ENCODE assay signal across 17 cellular contexts in the genomic region with DNA sequence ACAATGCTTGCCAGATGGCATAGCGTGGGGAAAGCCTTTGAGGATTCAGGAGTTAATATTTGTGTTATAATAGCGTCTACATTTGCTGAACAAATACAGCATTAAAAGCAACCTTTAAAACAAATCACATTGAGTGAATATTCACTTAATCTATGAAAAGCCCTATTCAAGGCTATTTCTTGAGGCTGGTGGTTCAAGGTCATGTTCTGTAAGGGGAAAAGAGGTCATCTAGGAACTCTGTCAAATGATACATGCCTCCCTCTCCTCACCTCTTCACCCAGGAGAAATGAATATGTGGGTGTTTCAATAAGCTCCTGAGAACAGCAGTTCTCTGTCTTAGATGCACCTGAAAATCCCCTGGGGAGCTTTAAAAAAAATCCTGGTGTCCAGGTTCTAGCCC.
A peak's percentile ranks its signal among the peaks of the same experiment; 100 is the strongest.
DNase-seq lines count a peak whose midpoint lies in the region; ATAC-seq, FAIRE-seq and TF ChIP-seq lines count a peak whose summit lies in the region.
"Had no signal": no experiment of that assay in that cellular context is flagged by ENCODE, and none has a peak within 500 bp of the region (broad histone marks: within the 10 kb centered on the region; RNA-seq: fewer than 3 reads in every experiment).

No MANE protein-coding gene starts in this region.

- DNase-seq in HepG2 (ENCODE audit: low spot score) (peak; percentile 14), right lobe of liver (no peak), NCI-H146 treated with DMSO at 0.1 percent for 48 hours (lab: John Stamatoyannopoulos, UW; ENCODE audit: unreplicated experiment) (peak; percentile 54), NCI-H774 (lab: John Stamatoyannopoulos, UW) (peak; percentile 31), RKO (ENCODE audit: low spot score) (no peak), left cardiac atrium (no peak)
- DNase-seq: BE2C; CD8-positive, alpha-beta T cell; COR-L47; DMS53; GF-D8 had no signal

- H4K20me1 ChIP-seq in HepG2 (ENCODE audit: insufficient read depth, low read length) = no peaks in the 10 kb centered on the region

- H2AFZ ChIP-seq in HepG2 (ENCODE audit: low read length) = no peak overlapping the region

- H3K9me3 ChIP-seq in HepG2 (ENCODE audit: low read length) (no peaks in the 10 kb centered on the region), right lobe of liver (no peaks in the 10 kb centered on the region)
- H3K9me3 ChIP-seq: BE2C, HAP-1 had no signal

- no peaks in the 10 kb centered on the region for H3K79me2 ChIP-seq in HepG2 (ENCODE audit: insufficient read depth, low read length)

- in situ Hi-C loops in HepG2 (cut with HindIII; ENCODE audit: extremely low pct_ligation_motif_present, low pct_unique_long_range_greater_than_20kb) = no loop called here

- H3K4me2 ChIP-seq in HepG2 (ENCODE audit: low read depth, low read length) = no peak overlapping the region

- no peak overlapping the region for H3K9ac ChIP-seq in HepG2 (ENCODE audit: insufficient read depth, low read depth, low read length)

- TF ChIP-seq POLR2A in HepG2 (IDR thresholded peaks at IDR 0.05; ENCODE audit: insufficient read depth in 1 of 2, low read depth in 2 of 2, low read length in 2 of 2) (no peak), right lobe of liver (IDR thresholded peaks at IDR 0.05) (no peak)

- TF ChIP-seq EP300 in HepG2 (IDR thresholded peaks at IDR 0.05; ENCODE audit: low read depth in 2 of 2, low read length in 2 of 2) (0 out of 4 replicates have a peak, but pooled peaks of 1 of the 2 experiments have one; percentile 19), HepG2 (CRISPR knock-in tag; IDR thresholded peaks at IDR 0.05; ENCODE audit: borderline replicate concordance) (no peak)

- peaks cover 44% of the 10 kb centered on the region for H3K4me1 ChIP-seq in HepG2 (ENCODE audit: insufficient read depth, low read length)
- peaks cover 0 to 17% (median 0%) of the 10 kb centered on the region in 4 donors for H3K4me1 ChIP-seq in right lobe of liver
- H3K4me1 ChIP-seq: BE2C, HAP-1 had no signal

- ATAC-seq in HepG2 (no peak), right lobe of liver (no peak), GM18873 (IDR thresholded peaks at IDR 0.05; ENCODE audit: low FRiP score, unreplicated experiment) (no peak), left cardiac atrium (no peak)
- ATAC-seq: CD8-positive, alpha-beta T cell had no signal

- H3K27ac ChIP-seq in HepG2 (ENCODE audit: extremely low read length, insufficient read depth, low read length) (no peak overlapping the region), right lobe of liver (no peak overlapping the region)
- H3K27ac ChIP-seq: C4-2B had no signal

- CTCF ChIA-PET in HepG2 (lab: Yijun Ruan, JAX; ENCODE audit: low intra/inter-chr PET ratio, low total read pairs) = no interaction called here

- no peak for FAIRE-seq in HepG2 (lab: Jason Lieb, UNC)
- FAIRE-seq: A204.1, D721Med, HTR-8/SVneo had no signal

- no peak for TF ChIP-seq RAD21 in HepG2 (CRISPR knock-in tag; IDR thresholded peaks at IDR 0.05)

- POLR2A ChIA-PET in HepG2 (lab: Yijun Ruan, JAX) = interaction anchor here (0.8 kb wide), 1 partner anchor 174 kb away, joined by 3 read pairs; no protein-coding TSS in a partner anchor

- no peak for TF ChIP-seq CTCF in HepG2 (CRISPR knock-in tag; IDR thresholded peaks at IDR 0.05)
- TF ChIP-seq CTCF in right lobe of liver (IDR thresholded peaks at IDR 0.05) = no peak

- intact Hi-C loops in HepG2 (cut with micrococcal nuclease; ENCODE audit: unreplicated experiment) = no loop called here
- intact Hi-C loops in right lobe of liver (cut with DNase I) = no loop called here
- intact Hi-C loops in left cardiac atrium (cut with DNase I) = no loop called here

- 37% methylated on average over 2 of the region's 2 CpGs for WGBS in HepG2 (ENCODE audit: low lambda C conversion rate)
- 78% methylated on average over 2 of the region's 2 CpGs for WGBS in right lobe of liver (ENCODE audit: insufficient coverage, low coverage, low lambda C conversion rate, missing lambda C conversion rate)

- no peaks in the 10 kb centered on the region for H3K27me3 ChIP-seq in HepG2 (ENCODE audit: control insufficient read depth in 1 of 2, insufficient read depth in 2 of 2, low read length in 2 of 2)
- no peaks in the 10 kb centered on the region for H3K27me3 ChIP-seq in right lobe of liver
- H3K27me3 ChIP-seq: BE2C had no signal

- H3K36me3 ChIP-seq in HepG2 (replicated peaks in 1 of 2; ENCODE audit: control insufficient read depth in 1 of 2, insufficient read depth in 2 of 2, low read length in 2 of 2) (no peaks in the 10 kb centered on the region), right lobe of liver (no peaks in the 10 kb centered on the region)
- H3K36me3 ChIP-seq: BE2C, HAP-1 had no signal

- H3K4me3 ChIP-seq in HepG2 (replicated peaks in 1 of 3; ENCODE audit: insufficient read depth in 1 of 3, low read depth in 2 of 3, low read length in 3 of 3) = no peak overlapping the region
- no peak overlapping the region for H3K4me3 ChIP-seq in right lobe of liver
- H3K4me3 ChIP-seq: HAP-1 had no signal

- no TSS peak for BruUV-seq in HepG2 (replicated peaks; lab: Mats Ljungman, UMichigan)

TF ChIP-seq in HepG2, 621 proteins besides CTCF, POLR2A, EP300 and RAD21:
- TF ChIP-seq BCL6 (CRISPR knock-in tag; IDR thresholded peaks at IDR 0.05) = peak; percentile 88
- TF ChIP-seq ZNF883 (CRISPR knock-in tag; IDR thresholded peaks at IDR 0.05; ENCODE audit: not compliant biosample characterization) = no peak
- TF ChIP-seq TCF7 (IDR thresholded peaks at IDR 0.05; ENCODE audit: low read depth) = no peak
- no peak for TF ChIP-seq SOX13 (IDR thresholded peaks at IDR 0.05)
- 0 out of 4 replicates have a peak, but pooled peaks of 1 of the 2 experiments have one; percentile 16 for TF ChIP-seq SOX13 (CRISPR knock-in tag; conservative IDR thresholded peaks at IDR 0.05 in 1 of 2, IDR thresholded peaks at IDR 0.05 in 1 of 2)
- peak; percentile 36; the same call in 1 of the 2 replicates for TF ChIP-seq NCOA2 (CRISPR knock-in tag; IDR thresholded peaks at IDR 0.05)
- no peak for TF ChIP-seq ZBTB42 (CRISPR knock-in tag; IDR thresholded peaks at IDR 0.05)
- TF ChIP-seq, protein P1, sequence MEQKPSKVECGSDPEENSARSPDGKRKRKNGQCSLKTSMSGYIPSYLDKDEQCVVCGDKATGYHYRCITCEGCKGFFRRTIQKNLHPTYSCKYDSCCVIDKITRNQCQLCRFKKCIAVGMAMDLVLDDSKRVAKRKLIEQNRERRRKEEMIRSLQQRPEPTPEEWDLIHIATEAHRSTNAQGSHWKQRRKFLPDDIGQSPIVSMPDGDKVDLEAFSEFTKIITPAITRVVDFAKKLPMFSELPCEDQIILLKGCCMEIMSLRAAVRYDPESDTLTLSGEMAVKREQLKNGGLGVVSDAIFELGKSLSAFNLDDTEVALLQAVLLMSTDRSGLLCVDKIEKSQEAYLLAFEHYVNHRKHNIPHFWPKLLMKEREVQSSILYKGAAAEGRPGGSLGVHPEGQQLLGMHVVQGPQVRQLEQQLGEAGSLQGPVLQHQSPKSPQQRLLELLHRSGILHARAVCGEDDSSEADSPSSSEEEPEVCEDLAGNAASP (CRISPR knock-in tag; IDR thresholded peaks at IDR 0.05; ENCODE audit: borderline replicate concordance) = peak; percentile 60; the same call in 1 of the 2 replicates
- TF ChIP-seq FOXA1 (IDR thresholded peaks at IDR 0.05) = no peak
- no peak for TF ChIP-seq FOXA1 (CRISPR knock-in tag; IDR thresholded peaks at IDR 0.05)

Comparison
In these comparisons a context has a peak if more than half of its experiments do, and no peak if none do; other contexts are left out.
1. DNase-seq: peak in HepG2 (single experiment), NCI-H146 treated with DMSO at 0.1 percent for 48 hours (single experiment) and NCI-H774 (single experiment); none in right lobe of liver (0 of 3), RKO (single experiment) and left cardiac atrium (single experiment).